30 cellular contexts compared by ENCODE assay signal in genomic region chr15:52146261-52146660, GRCh38. TPM values are rescaled to one million over a fixed set of nuclear protein-coding genes. Genes with fewer than 3 reads are reported as not detected.
DNase-seq lines count a peak whose midpoint lies in the region; ATAC-seq, FAIRE-seq and TF ChIP-seq lines count a peak whose summit lies in the region.
"Had no signal": no experiment of that assay in that cellular context is flagged by ENCODE, and none has a peak within 500 bp of the region (broad histone marks: within the 10 kb centered on the region; RNA-seq: fewer than 3 reads in every experiment).

No MANE protein-coding gene starts in this region.

- CTCF ChIA-PET in A549 (lab: Yijun Ruan, JAX): interaction anchor here (0.7 to 1.4 kb wide), 4 partner anchors 15 to 619 kb away, joined by 3 to 4 read pairs (median 4); no protein-coding TSS in a partner anchor

- H3K4me2 ChIP-seq in A549: no peak overlapping the region
- no peak overlapping the region for H3K4me2 ChIP-seq in astrocyte (ENCODE audit: low read length)
- H3K4me2 ChIP-seq: BLaER1 had no signal

- TF ChIP-seq EP300 in A549 (IDR thresholded peaks at IDR 0.05): no peak

- no peak overlapping the region for H3K4me3 Mint-ChIP-seq in astrocyte (ENCODE audit: unreplicated experiment)
- H3K4me3 Mint-ChIP-seq in endothelial cell (ENCODE audit: unreplicated experiment): peak overlapping the region; percentile 31
- H3K4me3 Mint-ChIP-seq: CD14-positive monocyte; CD4-positive, alpha-beta memory T cell; CD4-positive, CD25-positive, alpha-beta regulatory T cell; CD8-positive, alpha-beta memory T cell had no signal

- H4K20me1 ChIP-seq in astrocyte (ENCODE audit: insufficient read depth, low read length): no peaks in the 10 kb centered on the region
- H4K20me1 ChIP-seq: BLaER1 had no signal

- H3K27ac Mint-ChIP-seq in astrocyte (ENCODE audit: unreplicated experiment) (peak overlapping the region; percentile 77), endothelial cell (ENCODE audit: unreplicated experiment) (no peak overlapping the region)
- H3K27ac Mint-ChIP-seq: CD8-positive, alpha-beta memory T cell had no signal

- no peak for TF ChIP-seq POLR2A in A549 (IDR thresholded peaks at IDR 0.05; ENCODE audit: low read length)

- H3K27me3 ChIP-seq in astrocyte (ENCODE audit: insufficient read depth, low read length): no peaks in the 10 kb centered on the region
- H3K27me3 ChIP-seq: BE2C, BLaER1 had no signal

- POLR2A ChIA-PET in A549 (lab: Yijun Ruan, JAX): no interaction called here

- TF ChIP-seq CTCF in A549 (IDR thresholded peaks at IDR 0.05) (no peak), astrocyte (IDR thresholded peaks at IDR 0.05; ENCODE audit: insufficient read depth, low read depth, low read length) (no peak), endothelial cell (IDR thresholded peaks at IDR 0.05; ENCODE audit: unreplicated experiment) (no peak)

- no peak overlapping the region for H3K9ac ChIP-seq in astrocyte (ENCODE audit: low read length)
- H3K9ac ChIP-seq: BLaER1 had no signal

- no peak for DNase-seq in A549 (ENCODE audit: low read depth in 1 of 2, low spot score in 1 of 2)
- DNase-seq in astrocyte (ENCODE audit: low read depth): no peak
- no peak for DNase-seq in endothelial cell (ENCODE audit: low spot score)
- no peak for DNase-seq in RPMI8226
- DNase-seq in NCI-H524 (lab: John Stamatoyannopoulos, UW): no peak
- DNase-seq: ACHN; BE2C; C1 segment of cervical spinal cord; CD4-positive, alpha-beta memory T cell; CD4-positive, CD25-positive, alpha-beta regulatory T cell; CD8-positive, alpha-beta memory T cell; COR-L47; DMS 273 treated with DMSO at 0.1 percent for 48 hours; DMS153; DMS53; DMS79; DND-41; EL; GDM1 had no signal

- H2AFZ ChIP-seq in astrocyte (ENCODE audit: low read depth, low read length): no peak overlapping the region

- H3K4me3 ChIP-seq in A549 (no peak overlapping the region), astrocyte (ENCODE audit: insufficient read depth, low read depth, low read length) (no peak overlapping the region)
- H3K4me3 ChIP-seq: BLaER1, GM12878 had no signal

- peaks cover 27% of the 10 kb centered on the region for H3K4me1 Mint-ChIP-seq in astrocyte (ENCODE audit: low read depth, unreplicated experiment)
- H3K4me1 Mint-ChIP-seq in endothelial cell (ENCODE audit: unreplicated experiment): peaks cover 1% of the 10 kb centered on the region
- H3K4me1 Mint-ChIP-seq: CD14-positive monocyte; CD4-positive, alpha-beta memory T cell; CD4-positive, CD25-positive, alpha-beta regulatory T cell; CD8-positive, alpha-beta memory T cell had no signal

- H3K27me3 Mint-ChIP-seq in astrocyte (ENCODE audit: low read depth, unreplicated experiment) (no peaks in the 10 kb centered on the region), endothelial cell (ENCODE audit: unreplicated experiment) (no peaks in the 10 kb centered on the region)
- H3K27me3 Mint-ChIP-seq: CD4-positive, alpha-beta memory T cell; CD4-positive, CD25-positive, alpha-beta regulatory T cell; CD8-positive, alpha-beta memory T cell had no signal

- H3K27ac ChIP-seq in A549 (no peak overlapping the region), astrocyte (ENCODE audit: low read depth, low read length) (no peak overlapping the region)
- H3K27ac ChIP-seq: 22Rv1, BLaER1 had no signal

- H3K9me3 ChIP-seq in A549: peaks cover 12% of the 10 kb centered on the region; the same call in 2 of the 3 replicates
- no peaks in the 10 kb centered on the region for H3K9me3 ChIP-seq in astrocyte (ENCODE audit: insufficient read depth, low read depth, low read length)
- H3K9me3 ChIP-seq: BE2C had no signal

- 98% methylated on average over 2 of the region's 2 CpGs for WGBS in A549 (ENCODE audit: missing lambda C conversion rate)

- H3K4me1 ChIP-seq in A549 (peaks cover 18% of the 10 kb centered on the region), astrocyte (ENCODE audit: insufficient read depth, low read length) (peaks cover 15% of the 10 kb centered on the region)

- FAIRE-seq in A549 (lab: Jason Lieb, UNC) (no peak), astrocyte (lab: Jason Lieb, UNC) (no peak)
- FAIRE-seq: GM12878, GM12892, GM19239 had no signal

- H3K9me3 Mint-ChIP-seq in astrocyte (ENCODE audit: unreplicated experiment) (peaks cover 9% of the 10 kb centered on the region), endothelial cell (ENCODE audit: unreplicated experiment) (no peaks in the 10 kb centered on the region)
- H3K9me3 Mint-ChIP-seq: CD4-positive, alpha-beta memory T cell; CD4-positive, CD25-positive, alpha-beta regulatory T cell; CD8-positive, alpha-beta memory T cell had no signal

- peaks cover 2% of the 10 kb centered on the region for H3K36me3 ChIP-seq in astrocyte (ENCODE audit: insufficient read depth, low read length)
- H3K36me3 ChIP-seq: BE2C had no signal

- no peaks in the 10 kb centered on the region for H3K79me2 ChIP-seq in astrocyte (ENCODE audit: insufficient read depth, low read length)

- ATAC-seq in A549: no peak
- ATAC-seq in HG03108 (IDR thresholded peaks at IDR 0.05; ENCODE audit: unreplicated experiment): no peak
- ATAC-seq: GM12878 had no signal

- no peak for TF ChIP-seq RAD21 in A549 (conservative IDR thresholded peaks at IDR 0.05 in 1 of 2, IDR thresholded peaks at IDR 0.05 in 1 of 2)

- H3K36me3 Mint-ChIP-seq in astrocyte (ENCODE audit: low read depth, unreplicated experiment): peaks cover 23% of the 10 kb centered on the region
- no peaks in the 10 kb centered on the region for H3K36me3 Mint-ChIP-seq in endothelial cell (ENCODE audit: low read depth, unreplicated experiment)

TF ChIP-seq in A549, 52 proteins besides CTCF, POLR2A, EP300 and RAD21:
- TF ChIP-seq KDM1A (IDR thresholded peaks at IDR 0.05; ENCODE audit: low read depth) (0 out of 2 replicates have a peak, but pooled peaks have one; percentile 26), HOXB13 (CRISPR knock-in tag; IDR thresholded peaks at IDR 0.05; ENCODE audit: low read depth) (no peak)
TF ChIP-seq in A549: peak in this region for 1.

RNA-seq across cellular contexts. Expression of gene BCL2L10, which starts 33.7 kb away (rescaled TPM):
- 0.09 and 0.42 TPM in 2 replicates for polyA plus RNA-seq in A549 (2011; rRNA removed)
- 0.06 TPM in 1 of 2 replicates, not detected in the other for polyA plus RNA-seq in A549 (2012; cell fraction: cytosol; rRNA removed)
- polyA plus RNA-seq in A549 (2012; cell fraction: nucleus; rRNA removed): 0.19 and 0.27 TPM in 2 replicates
- polyA plus RNA-seq in A549 (2017; fragmentation: RNase III; extraction: RNeasy Plus Mini Kit Qiagen cat#74134 plus additional on column Dnase treatment): 0.06 to 0.08 TPM (median 0.07 TPM) in 3 replicates
- polyA minus RNA-seq in A549 (2011; rRNA and poly(A)+ RNA removed): not detected in 2 replicates
- total RNA-seq in astrocyte: not detected in 2 replicates
- not detected for total RNA-seq in endothelial cell (ENCODE audit: unreplicated experiment)
- total RNA-seq: A172, A673, Daoy, G401 had no signal
- polyA plus RNA-seq: CD14-positive monocyte; CD4-positive, alpha-beta memory T cell had no signal

RNA-seq across cellular contexts. Expression of gene GNB5, which starts 44.9 kb away (rescaled TPM):
- polyA plus RNA-seq in A549 (2011; rRNA removed) (67.5 and 72.0 TPM in 2 replicates), A549 (2017; fragmentation: RNase III; extraction: RNeasy Plus Mini Kit Qiagen cat#74134 plus additional on column Dnase treatment) (53.6 to 65.9 TPM (median 57.2 TPM) in 3 replicates)
- polyA plus RNA-seq in A549 (2012; cell fraction: cytosol; rRNA removed): 57.2 and 60.2 TPM in 2 replicates
- polyA plus RNA-seq in A549 (2012; cell fraction: nucleus; rRNA removed): 30.1 and 35.9 TPM in 2 replicates
- polyA minus RNA-seq in A549 (2011; rRNA and poly(A)+ RNA removed): 47.8 and 50.6 TPM in 2 replicates
- total RNA-seq in astrocyte (25.6 and 27.6 TPM in 2 replicates), endothelial cell (ENCODE audit: unreplicated experiment) (11.7 TPM)
